ENCODE assay signal across 1 cellular context in the genomic region with DNA sequence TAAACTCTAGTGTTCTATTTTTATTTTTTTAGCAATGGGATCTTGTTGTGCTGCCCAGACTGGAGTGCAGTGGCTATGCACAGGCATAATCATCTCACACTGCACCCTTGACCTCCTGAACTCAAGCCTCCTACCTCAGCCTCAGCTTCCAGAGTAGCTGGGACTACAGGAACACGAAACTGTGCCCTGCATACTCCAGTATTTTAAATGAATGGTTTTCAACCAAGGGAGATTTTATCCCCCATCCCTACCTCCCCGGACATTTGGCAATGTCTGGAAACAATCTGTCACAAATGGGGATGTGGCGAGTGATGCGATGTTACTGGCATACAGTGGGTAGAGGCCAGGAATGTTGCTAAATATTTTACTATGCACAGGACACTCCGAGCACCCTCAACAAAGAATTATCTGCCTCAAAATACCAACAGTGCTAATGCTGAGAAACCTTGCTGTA.
TF ChIP-seq lines count a peak whose summit lies in the region.

No MANE protein-coding gene starts in this region.

TF ChIP-seq in SK-N-SH, 30 proteins besides CTCF, POLR2A, EP300 and RAD21 (continued from another document):
- TF ChIP-seq, protein P1, sequence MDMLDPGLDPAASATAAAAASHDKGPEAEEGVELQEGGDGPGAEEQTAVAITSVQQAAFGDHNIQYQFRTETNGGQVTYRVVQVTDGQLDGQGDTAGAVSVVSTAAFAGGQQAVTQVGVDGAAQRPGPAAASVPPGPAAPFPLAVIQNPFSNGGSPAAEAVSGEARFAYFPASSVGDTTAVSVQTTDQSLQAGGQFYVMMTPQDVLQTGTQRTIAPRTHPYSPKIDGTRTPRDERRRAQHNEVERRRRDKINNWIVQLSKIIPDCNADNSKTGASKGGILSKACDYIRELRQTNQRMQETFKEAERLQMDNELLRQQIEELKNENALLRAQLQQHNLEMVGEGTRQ (IDR thresholded peaks at IDR 0.05; ENCODE audit: borderline replicate concordance, low read depth, low read length) = no peak
- no peak for TF ChIP-seq RFX5 (IDR thresholded peaks at IDR 0.05; ENCODE audit: low read length)
- no peak for TF ChIP-seq FOXJ3 (CRISPR knock-in tag; IDR thresholded peaks at IDR 0.05)
- TF ChIP-seq FOSL2 (IDR thresholded peaks at IDR 0.05; ENCODE audit: borderline replicate concordance, low read depth) = no peak
